In the genomic region with DNA sequence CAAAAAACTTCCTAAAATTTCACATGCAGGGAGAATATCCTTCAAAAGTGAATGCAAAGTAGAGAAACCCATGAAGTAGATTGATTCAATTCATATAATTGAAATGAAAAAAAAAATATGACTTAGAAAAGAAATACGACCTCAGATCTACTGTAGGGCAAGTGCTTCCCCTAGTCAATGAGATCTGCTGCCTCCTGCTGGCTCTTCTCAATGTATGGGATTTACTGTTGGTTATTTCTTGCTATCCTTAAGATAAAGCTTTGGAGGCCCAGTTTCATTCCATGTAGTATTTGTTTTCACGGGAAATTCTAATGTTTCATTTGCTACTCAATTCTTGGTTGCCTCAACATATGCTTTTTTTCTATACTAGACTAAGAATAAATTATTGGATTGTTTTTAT, we compare ENCODE assay signal across 15 cellular contexts.
DNase-seq lines count a peak whose midpoint lies in the region; ATAC-seq and TF ChIP-seq lines count a peak whose summit lies in the region.
"Had no signal": no experiment of that assay in that cellular context is flagged by ENCODE, and none has a peak within 500 bp of the region (broad histone marks: within the 10 kb centered on the region; RNA-seq: fewer than 3 reads in every experiment).

No MANE protein-coding gene starts in this region.

- H3K27ac ChIP-seq in DND-41 (ENCODE audit: low read length): no peak overlapping the region
- H3K27ac ChIP-seq in OCI-LY1 (ENCODE audit: low read depth, low read length, poor library complexity, severe bottlenecking): no peak overlapping the region
- H3K27ac ChIP-seq: thyroid gland had no signal

- H3K4me2 ChIP-seq in DND-41 (ENCODE audit: insufficient read depth, low read length): no peak overlapping the region
- no peak overlapping the region for H3K4me2 ChIP-seq in OCI-LY1 (ENCODE audit: low read length)

- H2AFZ ChIP-seq in DND-41 (ENCODE audit: low read depth, low read length) (no peak overlapping the region), OCI-LY1 (ENCODE audit: low read length) (no peak overlapping the region)

- H3K9me2 ChIP-seq in OCI-LY1 (ENCODE audit: low read depth, low read length): no peaks in the 10 kb centered on the region

- H3K79me2 ChIP-seq in DND-41 (ENCODE audit: insufficient read depth, low read length): no peaks in the 10 kb centered on the region
- no peaks in the 10 kb centered on the region for H3K79me2 ChIP-seq in OCI-LY1 (ENCODE audit: insufficient read depth, low read length)

- TF ChIP-seq CTCF in DND-41 (IDR thresholded peaks at IDR 0.05; ENCODE audit: borderline replicate concordance, extremely low read depth, low read length, poor library complexity, severe bottlenecking) (peak; percentile 41), GM12875 (IDR thresholded peaks at IDR 0.05; ENCODE audit: borderline replicate concordance, insufficient read depth, low read depth, low read length) (peak; percentile 24; the same call in 1 of the 2 replicates), OCI-LY1 (IDR thresholded peaks at IDR 0.05; ENCODE audit: low read length) (0 out of 2 replicates have a peak, but pooled peaks have one; percentile 15), fibroblast of mammary gland (conservative IDR thresholded peaks at IDR 0.05; ENCODE audit: control insufficient read depth, insufficient read depth, low read depth, low read length) (peak; percentile 16)

- no peaks in the 10 kb centered on the region; the same call in 1 of the 2 replicates for H3F3A ChIP-seq in OCI-LY1 (ENCODE audit: insufficient read depth, low read length)

- H3K9me3 ChIP-seq in DND-41 (ENCODE audit: insufficient read depth, low read length, severe bottlenecking) (no peaks in the 10 kb centered on the region), OCI-LY1 (ENCODE audit: low read length) (0 out of 2 replicates have a peak, but pooled peaks cover 4% of the 10 kb centered on the region)
- H3K9me3 ChIP-seq: thyroid gland had no signal

- H3K9ac ChIP-seq in DND-41 (ENCODE audit: low read depth, low read length) (no peak overlapping the region), OCI-LY1 (ENCODE audit: low read length) (no peak overlapping the region)

- H3K27me3 ChIP-seq in DND-41 (ENCODE audit: insufficient read depth, low read length, poor library complexity): no peaks in the 10 kb centered on the region
- no peaks in the 10 kb centered on the region for H3K27me3 ChIP-seq in OCI-LY1 (ENCODE audit: insufficient read depth, low read length)
- H3K27me3 ChIP-seq: thyroid gland had no signal

- ATAC-seq in DND-41 (ENCODE audit: insufficient read depth, low read depth): no peak
- no peak for ATAC-seq in GM21723 (IDR thresholded peaks at IDR 0.05; ENCODE audit: unreplicated experiment)
- ATAC-seq: CD8-positive, alpha-beta T cell; sciatic nerve had no signal

- H3K36me3 ChIP-seq in DND-41 (ENCODE audit: insufficient read depth, low read length): no peaks in the 10 kb centered on the region
- H3K36me3 ChIP-seq in OCI-LY1 (ENCODE audit: insufficient read depth, low read length): no peaks in the 10 kb centered on the region
- H3K36me3 ChIP-seq: thyroid gland had no signal

- DNase-seq in DND-41 (no peak), fibroblast of mammary gland (ENCODE audit: low read depth) (peak; percentile 1), NOMO-1 (lab: John Stamatoyannopoulos, UW; ENCODE audit: unreplicated experiment in 2 of 2) (no peak), NCI-H1048 (lab: John Stamatoyannopoulos, UW) (no peak)
- DNase-seq: activated naive CD4-positive, alpha-beta T cell; CD8-positive, alpha-beta T cell; KG1; NCI-H2029 treated with DMSO at 0.1 percent for 48 hours; NK-92 treated with Interleukin-12 subunit alpha and Interleukin-12 subunit beta, amount 100 ng/mL, for 24 hours; thyroid gland had no signal

- H4K20me1 ChIP-seq in DND-41 (ENCODE audit: insufficient read depth, low read length): no peaks in the 10 kb centered on the region
- no peaks in the 10 kb centered on the region for H4K20me1 ChIP-seq in OCI-LY1 (ENCODE audit: insufficient read depth, low read length)

- H3K4me3 ChIP-seq in DND-41 (ENCODE audit: low read depth in 1 of 2, low read length in 2 of 2) (no peak overlapping the region), GM12875 (ENCODE audit: low read depth, low read length) (no peak overlapping the region), OCI-LY1 (ENCODE audit: low read depth, low read length, poor library complexity, severe bottlenecking) (no peak overlapping the region), fibroblast of mammary gland (ENCODE audit: control insufficient read depth, low read depth, low read length) (no peak overlapping the region)
- H3K4me3 ChIP-seq: lung, thyroid gland had no signal

- no peaks in the 10 kb centered on the region for H3K4me1 ChIP-seq in DND-41 (ENCODE audit: insufficient read depth, low read length)
- H3K4me1 ChIP-seq in OCI-LY1 (ENCODE audit: insufficient read depth, low read length, severe bottlenecking): no peaks in the 10 kb centered on the region
- H3K4me1 ChIP-seq: thyroid gland had no signal
